Comparison of ENCODE assay signal across 11 cellular contexts in genomic region chr1:171142081-171142450, GRCh38. TPM values are rescaled to one million over a fixed set of nuclear protein-coding genes. Genes with fewer than 3 reads are reported as not detected.
DNase-seq lines count a peak whose midpoint lies in the region; ATAC-seq and TF ChIP-seq lines count a peak whose summit lies in the region.
"Had no signal": no experiment of that assay in that cellular context is flagged by ENCODE, and none has a peak within 500 bp of the region (broad histone marks: within the 10 kb centered on the region; RNA-seq: fewer than 3 reads in every experiment).

No MANE protein-coding gene starts in this region.

- intact Hi-C loops in ascending aorta (cut with DNase I) (loop anchor here (2.0 to 5.0 kb wide), 4 partner anchors 29 to 170 kb away; partner anchors contain the start of gene FMO4), posterior vena cava (cut with DNase I) (no loop called here)
- intact Hi-C loops in activated CD4-positive, alpha-beta T cell treated with anti-CD3 and anti-CD28 coated beads, Interleukin-2, amount 10 ng/mL, durations not matched to agents 24 days and 14 days (cut with micrococcal nuclease) = no loop called here

- DNase-seq in AG10803 (ENCODE audit: low read depth) (peak; percentile 90), ascending aorta (ENCODE audit: low spot score in 2 of 2) (peak; percentile 34 to 89), right atrium auricular region (ENCODE audit: low spot score) (peak; percentile 75), posterior vena cava (ENCODE audit: low spot score) (peak; percentile 67), NCI-H2171 treated with DMSO at 0.1 percent for 48 hours (lab: John Stamatoyannopoulos, UW) (no peak)
- DNase-seq in activated naive CD4-positive, alpha-beta T cell treated with anti-CD3 and anti-CD28 coated beads, Interleukin-2, amount 50 U/mL, for 16 hours = no peak
- DNase-seq in activated CD4-positive, alpha-beta T cell treated with anti-CD3 and anti-CD28 coated beads, Interleukin-2, amount 10 ng/mL, durations not matched to agents 24 days and 14 days = no peak
- DNase-seq: activated B cell treated with CpG ODN at 0.5 μM for 24 hours had no signal

- no peak overlapping the region for H3K4me3 Mint-ChIP-seq in activated CD4-positive, alpha-beta T cell treated with anti-CD3 and anti-CD28 coated beads, Interleukin-2, amount 10 ng/mL, durations not matched to agents 24 days and 14 days
- H3K4me3 Mint-ChIP-seq: activated B cell treated with CpG ODN at 0.5 μM for 24 hours, B cell, IgD-negative memory B cell had no signal

- H3K9me3 ChIP-seq in ascending aorta = no peaks in the 10 kb centered on the region
- no peaks in the 10 kb centered on the region for H3K9me3 ChIP-seq in right atrium auricular region

- H3K4me1 Mint-ChIP-seq in activated CD4-positive, alpha-beta T cell treated with anti-CD3 and anti-CD28 coated beads, Interleukin-2, amount 10 ng/mL, durations not matched to agents 24 days and 14 days = no peaks in the 10 kb centered on the region
- H3K4me1 Mint-ChIP-seq: activated B cell treated with CpG ODN at 0.5 μM for 24 hours, B cell, IgD-negative memory B cell had no signal

- H3K27me3 Mint-ChIP-seq in activated CD4-positive, alpha-beta T cell treated with anti-CD3 and anti-CD28 coated beads, Interleukin-2, amount 10 ng/mL, durations not matched to agents 24 days and 14 days = peaks cover 9% of the 10 kb centered on the region
- H3K27me3 Mint-ChIP-seq: B cell had no signal

- ATAC-seq in GM18909 (IDR thresholded peaks at IDR 0.05; ENCODE audit: poor library complexity, unreplicated experiment) = no peak

- H3K36me3 ChIP-seq in ascending aorta (no peaks in the 10 kb centered on the region), right atrium auricular region (no peaks in the 10 kb centered on the region)

- H3K36me3 Mint-ChIP-seq in activated CD4-positive, alpha-beta T cell treated with anti-CD3 and anti-CD28 coated beads, Interleukin-2, amount 10 ng/mL, durations not matched to agents 24 days and 14 days (ENCODE audit: low read depth) = no peaks in the 10 kb centered on the region
- H3K36me3 Mint-ChIP-seq: IgD-negative memory B cell had no signal

- no peaks in the 10 kb centered on the region for H3K9me3 Mint-ChIP-seq in activated CD4-positive, alpha-beta T cell treated with anti-CD3 and anti-CD28 coated beads, Interleukin-2, amount 10 ng/mL, durations not matched to agents 24 days and 14 days
- H3K9me3 Mint-ChIP-seq: activated B cell treated with CpG ODN at 0.5 μM for 24 hours had no signal

- H3K27me3 ChIP-seq in ascending aorta = no peaks in the 10 kb centered on the region
- no peaks in the 10 kb centered on the region for H3K27me3 ChIP-seq in right atrium auricular region

- peaks cover 5 to 54% of the 10 kb centered on the region in 2 donors for H3K4me1 ChIP-seq in ascending aorta
- peaks cover 0 to 60% of the 10 kb centered on the region in 2 donors for H3K4me1 ChIP-seq in right atrium auricular region

- no peak overlapping the region for H3K4me3 ChIP-seq in AG10803 (ENCODE audit: low read length)
- H3K4me3 ChIP-seq in ascending aorta = peak overlapping the region in 1 of 2 donors; percentile 21
- H3K4me3 ChIP-seq in right atrium auricular region = peak overlapping the region in 1 of 2 donors; percentile 3

- peak overlapping the region; percentile 88 to 89 for H3K27ac ChIP-seq in ascending aorta
- peak overlapping the region; percentile 66 to 80 for H3K27ac ChIP-seq in right atrium auricular region

- no peak for TF ChIP-seq CTCF in AG10803 (conservative IDR thresholded peaks at IDR 0.05; ENCODE audit: low read length)
- TF ChIP-seq CTCF in ascending aorta (IDR thresholded peaks at IDR 0.05) = no peak
- TF ChIP-seq CTCF in right atrium auricular region (IDR thresholded peaks at IDR 0.05) = no peak

- no peak overlapping the region for H3K27ac Mint-ChIP-seq in activated CD4-positive, alpha-beta T cell treated with anti-CD3 and anti-CD28 coated beads, Interleukin-2, amount 10 ng/mL, durations not matched to agents 24 days and 14 days
- H3K27ac Mint-ChIP-seq: activated B cell treated with CpG ODN at 0.5 μM for 24 hours, B cell, IgD-negative memory B cell had no signal

RNA-seq across cellular contexts. Expression of gene FMO2, which starts 43.0 kb away (rescaled TPM):
- 90.3 TPM for total RNA-seq in ascending aorta
- total RNA-seq in right atrium auricular region = 10 to 100 TPM; 28.4 to 66.6 TPM
- 10 to 100 TPM; 41.0 to 42.3 TPM for total RNA-seq in posterior vena cava
- total RNA-seq in activated CD4-positive, alpha-beta T cell treated with anti-CD3 and anti-CD28 coated beads, Interleukin-2, amount 10 ng/mL, durations not matched to agents 24 days and 14 days = not detected in 2 replicates
- total RNA-seq: activated B cell treated with CpG ODN at 0.5 μM for 24 hours, B cell had no signal

RNA-seq across cellular contexts. Expression of gene FMO3, which starts 51.4 kb away (rescaled TPM):
- total RNA-seq in ascending aorta (6.0 TPM), right atrium auricular region (1 to 10 TPM; 2.4 TPM), posterior vena cava (1 to 10 TPM in 1 of 2 donors, under 1 TPM in 1; 0.90 to 2.2 TPM)
- not detected in 2 replicates for total RNA-seq in activated CD4-positive, alpha-beta T cell treated with anti-CD3 and anti-CD28 coated beads, Interleukin-2, amount 10 ng/mL, durations not matched to agents 24 days and 14 days
- total RNA-seq: activated B cell treated with CpG ODN at 0.5 μM for 24 hours, B cell had no signal

Comparison
In these comparisons a context has a peak if more than half of its experiments do, and no peak if none do; other contexts are left out.
1. DNase-seq: peak in AG10803 (single experiment), ascending aorta (2 of 2), right atrium auricular region (single experiment) and posterior vena cava (single experiment); none in activated naive CD4-positive, alpha-beta T cell treated with anti-CD3 and anti-CD28 coated beads, Interleukin-2, amount 50 U/mL, for 16 hours (single experiment), activated CD4-positive, alpha-beta T cell treated with anti-CD3 and anti-CD28 coated beads, Interleukin-2, amount 10 ng/mL, durations not matched to agents 24 days and 14 days (single experiment) and NCI-H2171 treated with DMSO at 0.1 percent for 48 hours (single experiment).
2. RNA of gene FMO2, which starts 43.0 kb away (total RNA-seq): 90.3 TPM in ascending aorta (single experiment), 28.4 to 66.6 TPM in right atrium auricular region and 41.0 to 42.3 TPM in posterior vena cava; not detected in activated CD4-positive, alpha-beta T cell treated with anti-CD3 and anti-CD28 coated beads, Interleukin-2, amount 10 ng/mL, durations not matched to agents 24 days and 14 days; every median in the first group is over 10 times any median in the second.